ENCODE assay signal across 22 cellular contexts in genomic region chr22:36563444-36563843, GRCh38.
"Had no signal": no experiment of that assay in that cellular context is flagged by ENCODE, and none has a peak within 500 bp of the region (broad histone marks: within the 10 kb centered on the region; RNA-seq: fewer than 3 reads in every experiment).

No MANE protein-coding gene starts in this region.

- H3K4me3 ChIP-seq: colonic mucosa, dorsolateral prefrontal cortex, lung, psoas muscle, right lobe of liver, tibial nerve, upper lobe of right lung, vagina had no signal

- H3K27me3 ChIP-seq: vagina had no signal

- DNase-seq: colonic mucosa; dorsolateral prefrontal cortex; effector CD8-positive, alpha-beta T cell; glutamatergic neuron; kidney; left cardiac atrium; left ventricle myocardium superior; mesendoderm; naive B cell; psoas muscle; retina; right lobe of liver; stimulated activated CD4-positive, alpha-beta T cell treated with anti-CD3 and anti-CD28 coated beads, Interleukin-4, amount 100 ng/mL, for 1 hour; stimulated activated CD8-positive, alpha-beta memory T cell treated with anti-CD3 and anti-CD28 coated beads, Interleukin-4, amount 100 ng/mL, for 48 hours; upper lobe of right lung had no signal

- H3K4me3 Mint-ChIP-seq: nephron; stimulated activated effector memory CD8-positive, alpha-beta T cell treated with anti-CD3 and anti-CD28 coated beads, Interleukin-12 subunit alpha, Interleukin-12 subunit beta, amount 100 ng/mL, for 72 hours; stimulated activated naive CD8-positive, alpha-beta T cell treated with anti-CD3 and anti-CD28 coated beads, Interleukin-15, Interleukin-2, amounts not matched to agents 100 ng/mL and 50 ng/mL, for 24 hours had no signal

- H3K4me1 Mint-ChIP-seq: stimulated activated effector memory CD8-positive, alpha-beta T cell treated with anti-CD3 and anti-CD28 coated beads, Interleukin-12 subunit alpha, Interleukin-12 subunit beta, amount 100 ng/mL, for 72 hours had no signal

- H3K9me3 ChIP-seq: colonic mucosa, psoas muscle, right lobe of liver, tibial nerve, upper lobe of right lung, vagina had no signal

- H3K36me3 ChIP-seq: colonic mucosa, right lobe of liver, tibial nerve, upper lobe of right lung, vagina had no signal

- H3K9me3 Mint-ChIP-seq: nephron; stimulated activated effector memory CD8-positive, alpha-beta T cell treated with anti-CD3 and anti-CD28 coated beads, Interleukin-12 subunit alpha, Interleukin-12 subunit beta, amount 100 ng/mL, for 72 hours; stimulated activated naive CD8-positive, alpha-beta T cell treated with anti-CD3 and anti-CD28 coated beads, Interleukin-15, Interleukin-2, amounts not matched to agents 100 ng/mL and 50 ng/mL, for 24 hours had no signal

- H3K4me1 ChIP-seq: colonic mucosa, psoas muscle, right lobe of liver, tibial nerve, upper lobe of right lung, vagina had no signal

- H3K27ac ChIP-seq: colonic mucosa, dorsolateral prefrontal cortex, psoas muscle, right lobe of liver, tibial nerve, upper lobe of right lung, vagina had no signal

- H3K27ac Mint-ChIP-seq: naive B cell; nephron; stimulated activated effector memory CD8-positive, alpha-beta T cell treated with anti-CD3 and anti-CD28 coated beads, Interleukin-12 subunit alpha, Interleukin-12 subunit beta, amount 100 ng/mL, for 72 hours; stimulated activated naive CD8-positive, alpha-beta T cell treated with anti-CD3 and anti-CD28 coated beads, Interleukin-15, Interleukin-2, amounts not matched to agents 100 ng/mL and 50 ng/mL, for 24 hours had no signal

- H3K36me3 Mint-ChIP-seq: naive B cell; stimulated activated effector memory CD8-positive, alpha-beta T cell treated with anti-CD3 and anti-CD28 coated beads, Interleukin-12 subunit alpha, Interleukin-12 subunit beta, amount 100 ng/mL, for 72 hours had no signal

- ATAC-seq: esophagus mucosa; left cardiac atrium; left ventricle myocardium superior; psoas muscle; right lobe of liver; stimulated activated effector memory CD8-positive, alpha-beta T cell treated with anti-CD3 and anti-CD28 coated beads, Interleukin-12 subunit alpha, Interleukin-12 subunit beta, amount 100 ng/mL, for 72 hours; upper lobe of right lung had no signal
